In genomic region chr9:15738011-15738410, GRCh38 we compare ENCODE assay signal across 19 cellular contexts.
DNase-seq lines count a peak whose midpoint lies in the region; ATAC-seq and TF ChIP-seq lines count a peak whose summit lies in the region.
"Had no signal": no experiment of that assay in that cellular context is flagged by ENCODE, and none has a peak within 500 bp of the region (broad histone marks: within the 10 kb centered on the region; RNA-seq: fewer than 3 reads in every experiment).

No MANE protein-coding gene starts in this region.

- in situ Hi-C loops in astrocyte of the spinal cord (cut with HindIII; ENCODE audit: low sequenced_read_pairs): no loop called here

- DNase-seq in NCI-H2171 treated with DMSO at 0.1 percent for 48 hours (lab: John Stamatoyannopoulos, UW) (peak; percentile 5), NCI-H2171 (lab: John Stamatoyannopoulos, UW) (no peak), astrocyte of the spinal cord (ENCODE audit: low read depth, low spot score) (peak; percentile 56), foreskin fibroblast (peak; percentile 25 to 47), stromal cell of bone marrow (ENCODE audit: low read depth) (peak; percentile 71), cerebellum (ENCODE audit: low spot score) (no peak), ecto neural progenitor cell (ENCODE audit: low spot score) (no peak)
- DNase-seq: activated CD4-positive, alpha-beta T cell treated with anti-CD3 and anti-CD28 coated beads, Interleukin-2, amount 10 ng/mL, durations not matched to agents 7 days and 5 days; Calu3; cortex of kidney; GF-D8; naive B cell; NCI-H1436 treated with DMSO at 0.1 percent for 48 hours; stimulated activated CD4-positive, alpha-beta T cell treated with anti-CD3 and anti-CD28 coated beads, Interleukin-12 subunit alpha, Interleukin-12 subunit beta, amount 100 ng/mL, for 4 hours had no signal

- TF ChIP-seq CTCF in astrocyte of the spinal cord (IDR thresholded peaks at IDR 0.05; ENCODE audit: low read depth, low read length) (no peak), foreskin fibroblast (IDR thresholded peaks at IDR 0.05; ENCODE audit: low read depth, low read length) (no peak)

- ATAC-seq in HG02870 (IDR thresholded peaks at IDR 0.05; ENCODE audit: unreplicated experiment): no peak
- ATAC-seq: GM12878 had no signal

- H3K4me3 ChIP-seq in astrocyte of the spinal cord (ENCODE audit: low read depth, low read length) (no peak overlapping the region), foreskin fibroblast (ENCODE audit: low read depth in 1 of 2, low read length in 2 of 2) (no peak overlapping the region)
- H3K4me3 ChIP-seq: BLaER1, GM12878, lung, prostate gland had no signal

Comparison
In these comparisons a context has a peak if more than half of its experiments do, and no peak if none do; other contexts are left out.
1. DNase-seq: peak in NCI-H2171 treated with DMSO at 0.1 percent for 48 hours (single experiment), astrocyte of the spinal cord (single experiment), foreskin fibroblast (2 of 2) and stromal cell of bone marrow (single experiment); none in NCI-H2171 (single experiment), cerebellum (single experiment) and ecto neural progenitor cell (single experiment).